In the genomic region with DNA sequence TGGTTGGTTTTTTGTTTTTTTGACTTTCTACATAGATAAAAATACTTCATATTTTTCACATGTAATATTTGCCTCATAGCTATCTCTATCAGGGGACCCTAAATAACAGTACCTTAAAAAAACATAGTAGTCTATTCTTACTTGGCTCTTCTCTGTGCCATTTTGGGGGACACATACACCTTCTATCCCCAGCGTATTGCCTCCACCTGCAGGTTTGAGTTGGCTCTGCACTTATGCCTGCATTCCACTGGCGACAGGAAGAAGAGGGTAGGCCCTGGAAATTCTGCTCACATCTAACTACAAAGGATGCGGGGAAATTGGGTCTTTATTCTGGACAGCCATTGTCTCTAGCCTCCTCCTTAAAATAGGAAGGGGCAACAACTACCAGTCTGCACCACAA, we compare ENCODE assay signal across 10 cellular contexts. TPM values are rescaled to one million over a fixed set of nuclear protein-coding genes. Genes with fewer than 3 reads are reported as not detected.
DNase-seq lines count a peak whose midpoint lies in the region; ATAC-seq, FAIRE-seq and TF ChIP-seq lines count a peak whose summit lies in the region.
"Had no signal": no experiment of that assay in that cellular context is flagged by ENCODE, and none has a peak within 500 bp of the region (broad histone marks: within the 10 kb centered on the region; RNA-seq: fewer than 3 reads in every experiment).

No MANE protein-coding gene starts in this region.

- DNase-seq in activated naive CD4-positive, alpha-beta T cell treated with anti-CD3 and anti-CD28 coated beads for 36 hours, result peak; percentile 36
- no peak for DNase-seq in activated naive CD4-positive, alpha-beta T cell (lab: John Stamatoyannopoulos, UW)
- DNase-seq in Kasumi-1 (lab: John Stamatoyannopoulos, UW) (peak; percentile 10 to 23), bronchial epithelial cell (ENCODE audit: low read depth) (peak; percentile 21), tibial artery (no peak), stomach (no peak)
- DNase-seq: cerebellar nuclear complex had no signal

- no peak overlapping the region for H3K4me3 Mint-ChIP-seq in activated naive CD4-positive, alpha-beta T cell treated with anti-CD3 and anti-CD28 coated beads for 36 hours
- H3K4me3 Mint-ChIP-seq: IgD-negative memory B cell had no signal

- CTCF ChIA-PET in activated naive CD4-positive, alpha-beta T cell treated with anti-CD3 and anti-CD28 coated beads for 36 hours (lab: Charles Lee), result interaction anchor here (0.6 to 9.8 kb wide), 9 partner anchors 8 to 343 kb away, joined by 3 to 134 read pairs (median 4); no protein-coding TSS in a partner anchor

- FAIRE-seq in bronchial epithelial cell (lab: Jason Lieb, UNC), result no peak

- no peak for ATAC-seq in HG02610 (IDR thresholded peaks at IDR 0.05; ENCODE audit: unreplicated experiment)

- peaks cover 12% of the 10 kb centered on the region for H3K4me1 Mint-ChIP-seq in activated naive CD4-positive, alpha-beta T cell treated with anti-CD3 and anti-CD28 coated beads for 36 hours (ENCODE audit: low read depth)

- H3K27me3 Mint-ChIP-seq in activated naive CD4-positive, alpha-beta T cell treated with anti-CD3 and anti-CD28 coated beads for 36 hours (ENCODE audit: low read depth), result no peaks in the 10 kb centered on the region

- H3K36me3 ChIP-seq in bronchial epithelial cell (ENCODE audit: control insufficient read depth, insufficient read depth, low read length) (no peaks in the 10 kb centered on the region), parathyroid adenoma (ENCODE audit: control insufficient read depth, insufficient read depth, low read length) (no peaks in the 10 kb centered on the region), tibial artery (no peaks in the 10 kb centered on the region), stomach (no peaks in the 10 kb centered on the region)

- TF ChIP-seq EP300 in stomach (IDR thresholded peaks at IDR 0.05), result no peak

- no peak overlapping the region for H3K9ac ChIP-seq in parathyroid adenoma

- no peak overlapping the region for H3K27ac ChIP-seq in parathyroid adenoma
- no peak overlapping the region for H3K27ac ChIP-seq in tibial artery
- H3K27ac ChIP-seq in stomach, result no peak overlapping the region

- H3K4me3 ChIP-seq in bronchial epithelial cell (ENCODE audit: low read depth, low read length) (no peak overlapping the region), parathyroid adenoma (ENCODE audit: low read depth, low read length) (no peak overlapping the region), tibial artery (no peak overlapping the region), stomach (no peak overlapping the region)

- H3K36me3 Mint-ChIP-seq in activated naive CD4-positive, alpha-beta T cell treated with anti-CD3 and anti-CD28 coated beads for 36 hours (ENCODE audit: low read depth), result no peaks in the 10 kb centered on the region
- H3K36me3 Mint-ChIP-seq: IgD-negative memory B cell had no signal

- intact Hi-C loops in activated naive CD4-positive, alpha-beta T cell treated with anti-CD3 and anti-CD28 coated beads for 36 hours (cut with micrococcal nuclease), result no loop called here
- intact Hi-C loops in tibial artery (cut with DNase I; ENCODE audit: low total_unique reads) (no loop called here), stomach (cut with DNase I; ENCODE audit: low total_unique reads) (no loop called here)

- no peak overlapping the region for H3K27ac Mint-ChIP-seq in activated naive CD4-positive, alpha-beta T cell treated with anti-CD3 and anti-CD28 coated beads for 36 hours
- H3K27ac Mint-ChIP-seq: IgD-negative memory B cell had no signal

- H3K4me1 ChIP-seq in parathyroid adenoma (no peaks in the 10 kb centered on the region), tibial artery (no peaks in the 10 kb centered on the region), stomach (no peaks in the 10 kb centered on the region)

- no peaks in the 10 kb centered on the region for H3K79me2 ChIP-seq in parathyroid adenoma

- H2AFZ ChIP-seq in parathyroid adenoma, result no peak overlapping the region

- TF ChIP-seq CTCF in bronchial epithelial cell (IDR thresholded peaks at IDR 0.05; ENCODE audit: insufficient read depth, low read length, severe bottlenecking) (peak; percentile 40), parathyroid adenoma (IDR thresholded peaks at IDR 0.05) (peak; percentile 24), tibial artery (IDR thresholded peaks at IDR 0.05) (no peak), stomach (IDR thresholded peaks at IDR 0.05) (peak in 1 of 7 experiments; percentile 11)

- WGBS in stomach, 5 donors, result 65 to 78% (median 72%) methylated on average over 3 of the region's 3 CpGs

- no peaks in the 10 kb centered on the region for H3K9me3 Mint-ChIP-seq in activated naive CD4-positive, alpha-beta T cell treated with anti-CD3 and anti-CD28 coated beads for 36 hours
- H3K9me3 Mint-ChIP-seq: IgD-negative memory B cell had no signal

- no peak for TF ChIP-seq POLR2A in stomach (IDR thresholded peaks at IDR 0.05)

- no peaks in the 10 kb centered on the region for H3K27me3 ChIP-seq in bronchial epithelial cell (ENCODE audit: control insufficient read depth, insufficient read depth, low read length)
- H3K27me3 ChIP-seq in parathyroid adenoma (ENCODE audit: control insufficient read depth, insufficient read depth, low read length), result no peaks in the 10 kb centered on the region
- peaks cover 0 to 10% of the 10 kb centered on the region in 2 donors for H3K27me3 ChIP-seq in tibial artery
- H3K27me3 ChIP-seq in stomach, result peaks cover 0 to 6% (median 0%) of the 10 kb centered on the region in 3 donors

- no peak overlapping the region for H3K4me2 ChIP-seq in parathyroid adenoma (ENCODE audit: low read length)

- no peaks in the 10 kb centered on the region for H3K9me3 ChIP-seq in parathyroid adenoma (ENCODE audit: control insufficient read depth, low read length)
- no peaks in the 10 kb centered on the region for H3K9me3 ChIP-seq in tibial artery
- no peaks in the 10 kb centered on the region for H3K9me3 ChIP-seq in stomach

RNA-seq across cellular contexts. Expression of a gene that starts 13.8 kb away (rescaled TPM):
- total RNA-seq in activated naive CD4-positive, alpha-beta T cell treated with anti-CD3 and anti-CD28 coated beads for 36 hours, result 10 to 100 TPM; 67.0 to 73.4 TPM
- total RNA-seq in bronchial epithelial cell, result 44.5 and 124 TPM in 2 replicates
- 10 to 100 TPM in 3 of 5 donors, 1 to 10 TPM in 2; 4.9 to 61.7 (median 24.8) TPM for total RNA-seq in stomach
- 100 to 1,000 TPM in 2 of 3 donors, 10 to 100 TPM in 1; 87.8 to 133 (median 103) TPM for polyA plus RNA-seq in stomach

RNA-seq across cellular contexts. Expression of a gene that starts 30.9 kb away (rescaled TPM):
- 10 to 100 TPM; 13.2 to 13.9 TPM for total RNA-seq in activated naive CD4-positive, alpha-beta T cell treated with anti-CD3 and anti-CD28 coated beads for 36 hours
- total RNA-seq in bronchial epithelial cell (14.0 and 23.8 TPM in 2 replicates), stomach (10 to 100 TPM in 1 of 5 donors, 1 to 10 TPM in 1, under 1 TPM in 2, not detected in 1; under 0.01 to 11.7 (median 0.77) TPM)
- 1 to 10 TPM in 1 of 3 donors, under 1 TPM in 2; 0.28 to 1.1 (median 0.50) TPM for polyA plus RNA-seq in stomach

RNA-seq across cellular contexts. Expression of a gene that starts 32.7 kb away (rescaled TPM):
- total RNA-seq in activated naive CD4-positive, alpha-beta T cell treated with anti-CD3 and anti-CD28 coated beads for 36 hours, result 1 to 10 TPM; 1.5 to 2.3 TPM
- total RNA-seq in bronchial epithelial cell, result 15.2 and 20.5 TPM in 2 replicates
- total RNA-seq in stomach, result 100 to 1,000 TPM in 3 of 5 donors, 10 to 100 TPM in 2; 12.9 to 276 (median 118) TPM
- 1,000 to 10,000 TPM in 1 of 3 donors, 100 to 1,000 TPM in 2; 292 to 1,115 (median 874) TPM for polyA plus RNA-seq in stomach
- polyA plus RNA-seq: IgD-negative memory B cell had no signal

Comparison
In these comparisons a context has a peak if more than half of its experiments do, and no peak if none do; other contexts are left out.
1. DNase-seq: peak in activated naive CD4-positive, alpha-beta T cell treated with anti-CD3 and anti-CD28 coated beads for 36 hours (single experiment), Kasumi-1 (2 of 2) and bronchial epithelial cell (single experiment); none in activated naive CD4-positive, alpha-beta T cell (0 of 4), tibial artery (0 of 2) and stomach (single experiment).
2. CTCF ChIP-seq: peak in bronchial epithelial cell (single experiment) and parathyroid adenoma (single experiment); none in tibial artery (0 of 2).